Comparison of ENCODE assay signal across 1 cellular context in genomic region chr7:37052673-37053072, GRCh38.
TF ChIP-seq lines count a peak whose summit lies in the region.

No MANE protein-coding gene starts in this region.

TF ChIP-seq in HepG2, 621 proteins besides CTCF, POLR2A, EP300 and RAD21 (continued from another document and continues in another):
- TF ChIP-seq, protein P1, sequence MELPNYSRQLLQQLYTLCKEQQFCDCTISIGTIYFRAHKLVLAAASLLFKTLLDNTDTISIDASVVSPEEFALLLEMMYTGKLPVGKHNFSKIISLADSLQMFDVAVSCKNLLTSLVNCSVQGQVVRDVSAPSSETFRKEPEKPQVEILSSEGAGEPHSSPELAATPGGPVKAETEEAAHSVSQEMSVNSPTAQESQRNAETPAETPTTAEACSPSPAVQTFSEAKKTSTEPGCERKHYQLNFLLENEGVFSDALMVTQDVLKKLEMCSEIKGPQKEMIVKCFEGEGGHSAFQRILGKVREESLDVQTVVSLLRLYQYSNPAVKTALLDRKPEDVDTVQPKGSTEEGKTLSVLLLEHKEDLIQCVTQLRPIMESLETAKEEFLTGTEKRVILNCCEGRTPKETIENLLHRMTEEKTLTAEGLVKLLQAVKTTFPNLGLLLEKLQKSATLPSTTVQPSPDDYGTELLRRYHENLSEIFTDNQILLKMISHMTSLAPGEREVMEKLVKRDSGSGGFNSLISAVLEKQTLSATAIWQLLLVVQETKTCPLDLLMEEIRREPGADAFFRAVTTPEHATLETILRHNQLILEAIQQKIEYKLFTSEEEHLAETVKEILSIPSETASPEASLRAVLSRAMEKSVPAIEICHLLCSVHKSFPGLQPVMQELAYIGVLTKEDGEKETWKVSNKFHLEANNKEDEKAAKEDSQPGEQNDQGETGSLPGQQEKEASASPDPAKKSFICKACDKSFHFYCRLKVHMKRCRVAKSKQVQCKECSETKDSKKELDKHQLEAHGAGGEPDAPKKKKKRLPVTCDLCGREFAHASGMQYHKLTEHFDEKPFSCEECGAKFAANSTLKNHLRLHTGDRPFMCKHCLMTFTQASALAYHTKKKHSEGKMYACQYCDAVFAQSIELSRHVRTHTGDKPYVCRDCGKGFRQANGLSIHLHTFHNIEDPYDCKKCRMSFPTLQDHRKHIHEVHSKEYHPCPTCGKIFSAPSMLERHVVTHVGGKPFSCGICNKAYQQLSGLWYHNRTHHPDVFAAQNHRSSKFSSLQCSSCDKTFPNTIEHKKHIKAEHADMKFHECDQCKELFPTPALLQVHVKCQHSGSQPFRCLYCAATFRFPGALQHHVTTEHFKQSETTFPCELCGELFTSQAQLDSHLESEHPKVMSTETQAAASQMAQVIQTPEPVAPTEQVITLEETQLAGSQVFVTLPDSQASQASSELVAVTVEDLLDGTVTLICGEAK (IDR thresholded peaks at IDR 0.05), result no peak
- TF ChIP-seq, protein P1 (CRISPR knock-in tag; IDR thresholded peaks at IDR 0.05), result peak; percentile 53; the same call in 1 of the 2 replicates
- TF ChIP-seq, protein P2, sequence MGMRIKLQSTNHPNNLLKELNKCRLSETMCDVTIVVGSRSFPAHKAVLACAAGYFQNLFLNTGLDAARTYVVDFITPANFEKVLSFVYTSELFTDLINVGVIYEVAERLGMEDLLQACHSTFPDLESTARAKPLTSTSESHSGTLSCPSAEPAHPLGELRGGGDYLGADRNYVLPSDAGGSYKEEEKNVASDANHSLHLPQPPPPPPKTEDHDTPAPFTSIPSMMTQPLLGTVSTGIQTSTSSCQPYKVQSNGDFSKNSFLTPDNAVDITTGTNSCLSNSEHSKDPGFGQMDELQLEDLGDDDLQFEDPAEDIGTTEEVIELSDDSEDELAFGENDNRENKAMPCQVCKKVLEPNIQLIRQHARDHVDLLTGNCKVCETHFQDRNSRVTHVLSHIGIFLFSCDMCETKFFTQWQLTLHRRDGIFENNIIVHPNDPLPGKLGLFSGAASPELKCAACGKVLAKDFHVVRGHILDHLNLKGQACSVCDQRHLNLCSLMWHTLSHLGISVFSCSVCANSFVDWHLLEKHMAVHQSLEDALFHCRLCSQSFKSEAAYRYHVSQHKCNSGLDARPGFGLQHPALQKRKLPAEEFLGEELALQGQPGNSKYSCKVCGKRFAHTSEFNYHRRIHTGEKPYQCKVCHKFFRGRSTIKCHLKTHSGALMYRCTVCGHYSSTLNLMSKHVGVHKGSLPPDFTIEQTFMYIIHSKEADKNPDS (CRISPR knock-in tag; IDR thresholded peaks at IDR 0.05), result no peak
- peak; percentile 97 for TF ChIP-seq ZNF792 (CRISPR knock-in tag; IDR thresholded peaks at IDR 0.05)
- peak; percentile 98 for TF ChIP-seq TSC22D2 (CRISPR knock-in tag; IDR thresholded peaks at IDR 0.05; ENCODE audit: borderline replicate concordance)
- peak; percentile 41; the same call in 1 of the 2 replicates for TF ChIP-seq ZC3H13 (CRISPR knock-in tag; IDR thresholded peaks at IDR 0.05)
- TF ChIP-seq TEF (CRISPR knock-in tag; IDR thresholded peaks at IDR 0.05), result peak; percentile 91
- TF ChIP-seq, protein P3, sequence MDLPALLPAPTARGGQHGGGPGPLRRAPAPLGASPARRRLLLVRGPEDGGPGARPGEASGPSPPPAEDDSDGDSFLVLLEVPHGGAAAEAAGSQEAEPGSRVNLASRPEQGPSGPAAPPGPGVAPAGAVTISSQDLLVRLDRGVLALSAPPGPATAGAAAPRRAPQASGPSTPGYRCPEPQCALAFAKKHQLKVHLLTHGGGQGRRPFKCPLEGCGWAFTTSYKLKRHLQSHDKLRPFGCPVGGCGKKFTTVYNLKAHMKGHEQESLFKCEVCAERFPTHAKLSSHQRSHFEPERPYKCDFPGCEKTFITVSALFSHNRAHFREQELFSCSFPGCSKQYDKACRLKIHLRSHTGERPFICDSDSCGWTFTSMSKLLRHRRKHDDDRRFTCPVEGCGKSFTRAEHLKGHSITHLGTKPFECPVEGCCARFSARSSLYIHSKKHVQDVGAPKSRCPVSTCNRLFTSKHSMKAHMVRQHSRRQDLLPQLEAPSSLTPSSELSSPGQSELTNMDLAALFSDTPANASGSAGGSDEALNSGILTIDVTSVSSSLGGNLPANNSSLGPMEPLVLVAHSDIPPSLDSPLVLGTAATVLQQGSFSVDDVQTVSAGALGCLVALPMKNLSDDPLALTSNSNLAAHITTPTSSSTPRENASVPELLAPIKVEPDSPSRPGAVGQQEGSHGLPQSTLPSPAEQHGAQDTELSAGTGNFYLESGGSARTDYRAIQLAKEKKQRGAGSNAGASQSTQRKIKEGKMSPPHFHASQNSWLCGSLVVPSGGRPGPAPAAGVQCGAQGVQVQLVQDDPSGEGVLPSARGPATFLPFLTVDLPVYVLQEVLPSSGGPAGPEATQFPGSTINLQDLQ (CRISPR knock-in tag; IDR thresholded peaks at IDR 0.05), result no peak
- TF ChIP-seq ZNF740 (CRISPR knock-in tag; IDR thresholded peaks at IDR 0.05), result no peak
- TF ChIP-seq NBN (conservative IDR thresholded peaks at IDR 0.05), result no peak
- no peak for TF ChIP-seq RFX1 (IDR thresholded peaks at IDR 0.05)
- peak; percentile 88; the same call in 1 of the 2 replicates for TF ChIP-seq HBP1 (CRISPR knock-in tag; IDR thresholded peaks at IDR 0.05; ENCODE audit: low read depth)
- TF ChIP-seq ZNF296 (CRISPR knock-in tag; conservative IDR thresholded peaks at IDR 0.05), result 0 out of 2 replicates have a peak, but pooled peaks have one; percentile 47
- TF ChIP-seq FOSL2 (CRISPR knock-in tag; IDR thresholded peaks at IDR 0.05), result peak; percentile 78
- no peak for TF ChIP-seq RNF2 (conservative IDR thresholded peaks at IDR 0.05; ENCODE audit: low read depth)
- no peak for TF ChIP-seq ATM (IDR thresholded peaks at IDR 0.05; ENCODE audit: borderline replicate concordance)
- peak; percentile 96 for TF ChIP-seq CEBPG (CRISPR knock-in tag; IDR thresholded peaks at IDR 0.05)
- no peak for TF ChIP-seq ZKSCAN1 (IDR thresholded peaks at IDR 0.05; ENCODE audit: low read length)
- TF ChIP-seq PHF5A (CRISPR knock-in tag; IDR thresholded peaks at IDR 0.05; ENCODE audit: low read depth, unreplicated experiment), result no peak
- TF ChIP-seq NR2F1 (CRISPR knock-in tag; IDR thresholded peaks at IDR 0.05), result peak in 1 of 2 experiments; percentile 15; a peak in 1 of 4 replicates
- peak; percentile 44; the same call in 1 of the 2 replicates for TF ChIP-seq ZNF564 (CRISPR knock-in tag; IDR thresholded peaks at IDR 0.05)
- peak; percentile 44; the same call in 1 of the 2 replicates for TF ChIP-seq ZNF891 (CRISPR knock-in tag; IDR thresholded peaks at IDR 0.05)
- no peak for TF ChIP-seq MAFK (conservative IDR thresholded peaks at IDR 0.05 in 1 of 2, IDR thresholded peaks at IDR 0.05 in 1 of 2; ENCODE audit: low read length in 2 of 2)
- no peak for TF ChIP-seq PHB2 (IDR thresholded peaks at IDR 0.05; ENCODE audit: partially characterized antibody)
- TF ChIP-seq, protein P4, sequence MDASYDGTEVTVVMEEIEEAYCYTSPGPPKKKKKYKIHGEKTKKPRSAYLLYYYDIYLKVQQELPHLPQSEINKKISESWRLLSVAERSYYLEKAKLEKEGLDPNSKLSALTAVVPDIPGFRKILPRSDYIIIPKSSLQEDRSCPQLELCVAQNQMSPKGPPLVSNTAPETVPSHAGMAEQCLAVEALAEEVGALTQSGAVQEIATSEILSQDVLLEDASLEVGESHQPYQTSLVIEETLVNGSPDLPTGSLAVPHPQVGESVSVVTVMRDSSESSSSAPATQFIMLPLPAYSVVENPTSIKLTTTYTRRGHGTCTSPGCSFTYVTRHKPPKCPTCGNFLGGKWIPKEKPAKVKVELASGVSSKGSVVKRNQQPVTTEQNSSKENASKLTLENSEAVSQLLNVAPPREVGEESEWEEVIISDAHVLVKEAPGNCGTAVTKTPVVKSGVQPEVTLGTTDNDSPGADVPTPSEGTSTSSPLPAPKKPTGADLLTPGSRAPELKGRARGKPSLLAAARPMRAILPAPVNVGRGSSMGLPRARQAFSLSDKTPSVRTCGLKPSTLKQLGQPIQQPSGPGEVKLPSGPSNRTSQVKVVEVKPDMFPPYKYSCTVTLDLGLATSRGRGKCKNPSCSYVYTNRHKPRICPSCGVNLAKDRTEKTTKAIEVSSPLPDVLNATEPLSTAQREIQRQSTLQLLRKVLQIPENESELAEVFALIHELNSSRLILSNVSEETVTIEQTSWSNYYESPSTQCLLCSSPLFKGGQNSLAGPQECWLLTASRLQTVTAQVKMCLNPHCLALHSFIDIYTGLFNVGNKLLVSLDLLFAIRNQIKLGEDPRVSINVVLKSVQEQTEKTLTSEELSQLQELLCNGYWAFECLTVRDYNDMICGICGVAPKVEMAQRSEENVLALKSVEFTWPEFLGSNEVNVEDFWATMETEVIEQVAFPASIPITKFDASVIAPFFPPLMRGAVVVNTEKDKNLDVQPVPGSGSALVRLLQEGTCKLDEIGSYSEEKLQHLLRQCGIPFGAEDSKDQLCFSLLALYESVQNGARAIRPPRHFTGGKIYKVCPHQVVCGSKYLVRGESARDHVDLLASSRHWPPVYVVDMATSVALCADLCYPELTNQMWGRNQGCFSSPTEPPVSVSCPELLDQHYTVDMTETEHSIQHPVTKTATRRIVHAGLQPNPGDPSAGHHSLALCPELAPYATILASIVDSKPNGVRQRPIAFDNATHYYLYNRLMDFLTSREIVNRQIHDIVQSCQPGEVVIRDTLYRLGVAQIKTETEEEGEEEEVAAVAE (CRISPR knock-in tag; IDR thresholded peaks at IDR 0.05; ENCODE audit: borderline replicate concordance), result peak; percentile 92
- no peak for TF ChIP-seq ZNF512B (CRISPR knock-in tag; IDR thresholded peaks at IDR 0.05; ENCODE audit: borderline replicate concordance)
- TF ChIP-seq ZNF333 (CRISPR knock-in tag; IDR thresholded peaks at IDR 0.05; ENCODE audit: borderline replicate concordance), result no peak
- TF ChIP-seq, protein P5, sequence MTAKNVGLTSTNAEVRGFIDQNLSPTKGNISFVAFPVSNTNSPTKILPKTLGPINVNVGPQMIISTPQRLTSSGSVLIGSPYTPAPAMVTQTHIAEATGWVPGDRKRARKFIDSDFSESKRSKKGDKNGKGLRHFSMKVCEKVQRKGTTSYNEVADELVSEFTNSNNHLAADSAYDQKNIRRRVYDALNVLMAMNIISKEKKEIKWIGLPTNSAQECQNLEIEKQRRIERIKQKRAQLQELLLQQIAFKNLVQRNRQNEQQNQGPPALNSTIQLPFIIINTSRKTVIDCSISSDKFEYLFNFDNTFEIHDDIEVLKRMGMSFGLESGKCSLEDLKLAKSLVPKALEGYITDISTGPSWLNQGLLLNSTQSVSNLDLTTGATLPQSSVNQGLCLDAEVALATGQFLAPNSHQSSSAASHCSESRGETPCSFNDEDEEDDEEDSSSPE (CRISPR knock-in tag; IDR thresholded peaks at IDR 0.05), result no peak
- TF ChIP-seq ZNF510 (CRISPR knock-in tag; IDR thresholded peaks at IDR 0.05; ENCODE audit: low read depth), result 0 out of 2 replicates have a peak, but pooled peaks have one; percentile 75
